4 cellular contexts compared by ENCODE assay signal in genomic region chr5:54420511-54420910, GRCh38. TPM values are rescaled to one million over a fixed set of nuclear protein-coding genes. Genes with fewer than 3 reads are reported as not detected.
"Had no signal": no experiment of that assay in that cellular context is flagged by ENCODE, and none has a peak within 500 bp of the region (broad histone marks: within the 10 kb centered on the region; RNA-seq: fewer than 3 reads in every experiment).

No MANE protein-coding gene starts in this region.

RNA-seq across cellular contexts. Expression of gene HSPB3, which starts 35.0 kb away (rescaled TPM):
- total RNA-seq: GM23338, H1, H7, H9 had no signal
- polyA plus RNA-seq: GM23338, H1 had no signal
